Comparison of ENCODE assay signal across 1 cellular context in the genomic region with DNA sequence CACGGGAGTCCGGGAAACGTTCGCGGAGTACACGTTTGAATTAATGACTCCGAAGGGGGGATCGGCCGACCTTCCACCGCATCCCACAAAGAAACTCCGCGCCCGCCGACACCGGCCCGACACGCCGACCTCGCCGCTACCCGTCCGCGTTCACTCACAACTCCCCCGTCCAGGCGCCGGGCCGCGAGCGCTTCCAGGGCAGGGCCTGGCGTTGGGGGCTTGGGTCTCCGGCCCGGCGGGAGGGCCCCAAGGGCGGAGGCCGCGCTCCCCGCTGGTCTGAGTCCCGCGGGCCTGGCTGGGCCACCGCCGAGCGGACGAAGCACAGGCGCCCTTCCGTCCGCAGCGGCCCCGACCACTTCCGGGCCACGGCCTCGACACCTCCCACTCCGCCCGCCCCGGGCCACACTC.
A peak's percentile ranks its signal among the peaks of the same experiment; 100 is the strongest.
TF ChIP-seq lines count a peak whose summit lies in the region.
"Not testable (repeated sequence)": the region's sequence is repeated elsewhere in the genome, so short reads cannot be mapped to it uniquely, and the experiment has no call there.

No MANE protein-coding gene starts in this region.

TF ChIP-seq in K562, 482 proteins besides CTCF, POLR2A, EP300 and RAD21:
- TF ChIP-seq PCBP1 (IDR thresholded peaks at IDR 0.05; ENCODE audit: low read depth, low read length, poor library complexity, severe bottlenecking) (peak; percentile 89), ZC3H4 (CRISPR knock-in tag; IDR thresholded peaks at IDR 0.05; ENCODE audit: borderline replicate concordance) (0 out of 2 replicates have a peak, but pooled peaks have one; percentile 42), BRCA1 (CRISPR knock-in tag; IDR thresholded peaks at IDR 0.05) (0 out of 2 replicates have a peak, but pooled peaks have one; percentile 33), ETV6 (IDR thresholded peaks at IDR 0.05; ENCODE audit: borderline replicate concordance in 1 of 2, low read depth in 2 of 2, low read length in 1 of 2) (0 out of 4 replicates have a peak, but pooled peaks of 1 of the 2 experiments have one; percentile 15), E2F5 (CRISPR knock-in tag; IDR thresholded peaks at IDR 0.05) (peak; percentile 53; the same call in 1 of the 2 replicates), FOXP1 (CRISPR knock-in tag; IDR thresholded peaks at IDR 0.05) (peak; percentile 68; the same call in 1 of the 2 replicates), MYBL2 (CRISPR knock-in tag; IDR thresholded peaks at IDR 0.05; ENCODE audit: borderline replicate concordance) (peak; percentile 16; the same call in 1 of the 2 replicates), KAT7 (CRISPR knock-in tag; IDR thresholded peaks at IDR 0.05; ENCODE audit: borderline replicate concordance) (peak; percentile 18; the same call in 1 of the 2 replicates), ETV5 (CRISPR knock-in tag; IDR thresholded peaks at IDR 0.05; ENCODE audit: low read depth) (peak; percentile 65; the same call in 1 of the 2 replicates), HNRNPL (IDR thresholded peaks at IDR 0.05; ENCODE audit: low read depth, low read length) (0 out of 2 replicates have a peak, but pooled peaks have one; percentile 47), ZBTB11 (CRISPR knock-in tag; IDR thresholded peaks at IDR 0.05) (peak; percentile 20 to 85 (median 61); a peak in 3 of 6 replicates), GABPB1 (CRISPR knock-in tag; IDR thresholded peaks at IDR 0.05) (0 out of 2 replicates have a peak, but pooled peaks have one; percentile 91), RBM25 (IDR thresholded peaks at IDR 0.05; ENCODE audit: low read depth, low read length, severe bottlenecking) (peak; percentile 41)
- TF ChIP-seq, protein P1, sequence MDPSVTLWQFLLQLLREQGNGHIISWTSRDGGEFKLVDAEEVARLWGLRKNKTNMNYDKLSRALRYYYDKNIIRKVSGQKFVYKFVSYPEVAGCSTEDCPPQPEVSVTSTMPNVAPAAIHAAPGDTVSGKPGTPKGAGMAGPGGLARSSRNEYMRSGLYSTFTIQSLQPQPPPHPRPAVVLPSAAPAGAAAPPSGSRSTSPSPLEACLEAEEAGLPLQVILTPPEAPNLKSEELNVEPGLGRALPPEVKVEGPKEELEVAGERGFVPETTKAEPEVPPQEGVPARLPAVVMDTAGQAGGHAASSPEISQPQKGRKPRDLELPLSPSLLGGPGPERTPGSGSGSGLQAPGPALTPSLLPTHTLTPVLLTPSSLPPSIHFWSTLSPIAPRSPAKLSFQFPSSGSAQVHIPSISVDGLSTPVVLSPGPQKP (CRISPR knock-in tag; IDR thresholded peaks at IDR 0.05), result 0 out of 2 replicates have a peak, but pooled peaks have one; percentile 41
- TF ChIP-seq, protein P2, sequence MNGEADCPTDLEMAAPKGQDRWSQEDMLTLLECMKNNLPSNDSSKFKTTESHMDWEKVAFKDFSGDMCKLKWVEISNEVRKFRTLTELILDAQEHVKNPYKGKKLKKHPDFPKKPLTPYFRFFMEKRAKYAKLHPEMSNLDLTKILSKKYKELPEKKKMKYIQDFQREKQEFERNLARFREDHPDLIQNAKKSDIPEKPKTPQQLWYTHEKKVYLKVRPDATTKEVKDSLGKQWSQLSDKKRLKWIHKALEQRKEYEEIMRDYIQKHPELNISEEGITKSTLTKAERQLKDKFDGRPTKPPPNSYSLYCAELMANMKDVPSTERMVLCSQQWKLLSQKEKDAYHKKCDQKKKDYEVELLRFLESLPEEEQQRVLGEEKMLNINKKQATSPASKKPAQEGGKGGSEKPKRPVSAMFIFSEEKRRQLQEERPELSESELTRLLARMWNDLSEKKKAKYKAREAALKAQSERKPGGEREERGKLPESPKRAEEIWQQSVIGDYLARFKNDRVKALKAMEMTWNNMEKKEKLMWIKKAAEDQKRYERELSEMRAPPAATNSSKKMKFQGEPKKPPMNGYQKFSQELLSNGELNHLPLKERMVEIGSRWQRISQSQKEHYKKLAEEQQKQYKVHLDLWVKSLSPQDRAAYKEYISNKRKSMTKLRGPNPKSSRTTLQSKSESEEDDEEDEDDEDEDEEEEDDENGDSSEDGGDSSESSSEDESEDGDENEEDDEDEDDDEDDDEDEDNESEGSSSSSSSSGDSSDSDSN (IDR thresholded peaks at IDR 0.05; ENCODE audit: borderline replicate concordance in 1 of 2, low read depth in 2 of 2, low read length in 2 of 2), result 0 out of 4 replicates have a peak, but pooled peaks of 1 of the 2 experiments have one; percentile 49
- not testable (repeated sequence) for TF ChIP-seq BRCA1 (IDR thresholded peaks at IDR 0.05); ETV6 (CRISPR knock-in tag; IDR thresholded peaks at IDR 0.05; ENCODE audit: borderline replicate concordance); MYBL2 (IDR thresholded peaks at IDR 0.05; ENCODE audit: low read depth)
